Comparison of ENCODE assay signal across 19 cellular contexts in genomic region chr20:37764333-37764935, GRCh38.
DNase-seq lines count a peak whose midpoint lies in the region; ATAC-seq and TF ChIP-seq lines count a peak whose summit lies in the region.
"Had no signal": no experiment of that assay in that cellular context is flagged by ENCODE, and none has a peak within 500 bp of the region (broad histone marks: within the 10 kb centered on the region; RNA-seq: fewer than 3 reads in every experiment).

No MANE protein-coding gene starts in this region.

- H3K27ac ChIP-seq in GM23248 (no peak overlapping the region), RWPE1 (no peak overlapping the region), epithelial cell of prostate (peak overlapping the region; percentile 82), smooth muscle cell (ENCODE audit: low read depth) (peak overlapping the region; percentile 37)
- no peak overlapping the region for H3K27ac ChIP-seq in CD8-positive, alpha-beta T cell (ENCODE audit: low read depth, low read length)
- H3K27ac ChIP-seq: PC-9 had no signal

- TF ChIP-seq CTCF in RWPE1 (conservative IDR thresholded peaks at IDR 0.05; ENCODE audit: low read depth), result no peak
- no peak for TF ChIP-seq CTCF in smooth muscle cell (IDR thresholded peaks at IDR 0.05; ENCODE audit: borderline replicate concordance, insufficient read depth, poor library complexity, severe bottlenecking)
- no peak for TF ChIP-seq CTCF in CD8-positive, alpha-beta T cell (IDR thresholded peaks at IDR 0.05)

- H3K4me2 ChIP-seq in GM23248 (ENCODE audit: unreplicated experiment), result no peak overlapping the region
- no peak overlapping the region for H3K4me2 ChIP-seq in smooth muscle cell
- H3K4me2 ChIP-seq: PC-9 had no signal

- no peak for ATAC-seq in HG03378 (IDR thresholded peaks at IDR 0.05; ENCODE audit: unreplicated experiment)
- ATAC-seq in CD8-positive, alpha-beta T cell, result no peak
- ATAC-seq: GM12878, HCT116, T-cell had no signal

- H3K4me3 ChIP-seq in GM23248, result no peak overlapping the region
- no peak overlapping the region for H3K4me3 ChIP-seq in smooth muscle cell
- H3K4me3 ChIP-seq in CD8-positive, alpha-beta T cell (ENCODE audit: low read depth, low read length), result no peak overlapping the region
- H3K4me3 ChIP-seq: GM12878, PC-9 had no signal

- peaks cover 79% of the 10 kb centered on the region for H3K36me3 Mint-ChIP-seq in CD8-positive, alpha-beta T cell

- H3K9me3 ChIP-seq in GM23248 (ENCODE audit: low read depth) (no peaks in the 10 kb centered on the region), smooth muscle cell (replicated peaks; ENCODE audit: low read depth) (no peaks in the 10 kb centered on the region)
- H3K9me3 ChIP-seq in CD8-positive, alpha-beta T cell (ENCODE audit: low read length), result no peaks in the 10 kb centered on the region

- intact Hi-C loops in CD8-positive, alpha-beta T cell (cut with DNase I, micrococcal nuclease), result no loop called here

- no peaks in the 10 kb centered on the region for H3K9me2 ChIP-seq in GM23248 (ENCODE audit: insufficient read depth)

- no peaks in the 10 kb centered on the region for H3K27me3 Mint-ChIP-seq in CD8-positive, alpha-beta T cell (ENCODE audit: low read depth)
- H3K27me3 Mint-ChIP-seq: B cell, T-cell had no signal

- H3K27me3 ChIP-seq in GM23248 (replicated peaks; ENCODE audit: insufficient read depth) (no peaks in the 10 kb centered on the region), smooth muscle cell (ENCODE audit: low read depth) (no peaks in the 10 kb centered on the region)
- no peaks in the 10 kb centered on the region for H3K27me3 ChIP-seq in CD8-positive, alpha-beta T cell (ENCODE audit: insufficient read depth, low read length)

- no peaks in the 10 kb centered on the region for H4K20me1 ChIP-seq in GM23248 (ENCODE audit: insufficient read depth)
- peaks cover 21% of the 10 kb centered on the region for H4K20me1 ChIP-seq in smooth muscle cell (ENCODE audit: low read depth)

- H3K27ac Mint-ChIP-seq in CD8-positive, alpha-beta T cell, result no peak overlapping the region
- H3K27ac Mint-ChIP-seq: B cell, T-cell had no signal

- no peaks in the 10 kb centered on the region for H3K4me1 ChIP-seq in GM23248 (ENCODE audit: insufficient read depth)
- peaks cover 5% of the 10 kb centered on the region for H3K4me1 ChIP-seq in smooth muscle cell (ENCODE audit: low read depth)
- no peaks in the 10 kb centered on the region for H3K4me1 ChIP-seq in CD8-positive, alpha-beta T cell (ENCODE audit: insufficient read depth, low read length)

- CTCF ChIA-PET in RWPE1 (lab: Yijun Ruan, JAX), result interaction anchor here (0.6 kb wide), 1 partner anchor 210 kb away, joined by 3 read pairs; no protein-coding TSS in a partner anchor
- CTCF ChIA-PET in CD8-positive, alpha-beta T cell (lab: Charles Lee), result no interaction called here

- H3K79me2 ChIP-seq in GM23248 (ENCODE audit: insufficient read depth) (no peaks in the 10 kb centered on the region), smooth muscle cell (ENCODE audit: low read depth) (no peaks in the 10 kb centered on the region)

- WGBS in GM23248 (ENCODE audit: low coverage in 1 of 2, low lambda C conversion rate in 2 of 2, missing lambda C conversion rate in 2 of 2), 2 experiments, result 96 to 97% methylated on average over 4 of the region's 4 CpGs
- 70% methylated on average over 4 of the region's 4 CpGs for WGBS in smooth muscle cell (ENCODE audit: low lambda C conversion rate)

- no peak overlapping the region for H3K4me3 Mint-ChIP-seq in CD8-positive, alpha-beta T cell
- H3K4me3 Mint-ChIP-seq: B cell, T-cell had no signal

- no peaks in the 10 kb centered on the region; the same call in 1 of the 2 replicates for H3K36me3 ChIP-seq in GM23248 (ENCODE audit: low read depth)
- no peaks in the 10 kb centered on the region for H3K36me3 ChIP-seq in smooth muscle cell (ENCODE audit: low read depth)
- peaks cover 12% of the 10 kb centered on the region for H3K36me3 ChIP-seq in CD8-positive, alpha-beta T cell (ENCODE audit: insufficient read depth, low read length)

- POLR2A ChIA-PET in RWPE1 (lab: Yijun Ruan, JAX; ENCODE audit: low non-redundant PET), result interaction anchor here (0.5 to 0.7 kb wide), 2 partner anchors 39 to 43 kb away, joined by 3 to 4 read pairs; no protein-coding TSS in a partner anchor
- POLR2A ChIA-PET in CD8-positive, alpha-beta T cell (lab: Charles Lee), result no interaction called here

- H3K4me1 Mint-ChIP-seq in CD8-positive, alpha-beta T cell (ENCODE audit: low read depth), result no peaks in the 10 kb centered on the region
- H3K4me1 Mint-ChIP-seq: B cell, T-cell had no signal

- in situ Hi-C loops in GM23248 (cut with MboI), result no loop called here

- H2AFZ ChIP-seq in GM23248, result no peak overlapping the region
- no peak overlapping the region for H2AFZ ChIP-seq in smooth muscle cell (ENCODE audit: low read depth)
- H2AFZ ChIP-seq: PC-9 had no signal

- H3K9me3 Mint-ChIP-seq in CD8-positive, alpha-beta T cell, result no peaks in the 10 kb centered on the region
- H3K9me3 Mint-ChIP-seq: T-cell had no signal

- H3K9ac ChIP-seq in GM23248, result no peak overlapping the region
- no peak overlapping the region for H3K9ac ChIP-seq in smooth muscle cell (ENCODE audit: low read depth)

- H3F3A ChIP-seq in GM23248 (ENCODE audit: insufficient read depth) (no peaks in the 10 kb centered on the region), smooth muscle cell (ENCODE audit: low read depth) (no peaks in the 10 kb centered on the region)

- DNase-seq in GM23248 (peak; percentile 25), RWPE1 (ENCODE audit: low spot score) (peak; percentile 77), epithelial cell of prostate (ENCODE audit: low read depth, low spot score) (peak; percentile 88), smooth muscle cell (lab: John Stamatoyannopoulos, UW; ENCODE audit: unreplicated experiment) (no peak), NCI-H1694 (lab: John Stamatoyannopoulos, UW) (no peak)
- no peak for DNase-seq in CD8-positive, alpha-beta T cell
- DNase-seq: Kasumi-1; NCI-H1105 treated with DMSO at 0.1 percent for 48 hours; NCI-H2029 treated with DMSO at 0.1 percent for 48 hours; NCI-H446 treated with DMSO at 0.1 percent for 48 hours; NCI-H526; NCI-H82; NK-92 treated with Interleukin-12 subunit alpha and Interleukin-12 subunit beta, amount 100 ng/mL, for 24 hours; PC-9; T-cell had no signal

Comparison
In these comparisons a context has a peak if more than half of its experiments do, and no peak if none do; other contexts are left out.
1. DNase-seq: peak in GM23248 (single experiment), RWPE1 (single experiment) and epithelial cell of prostate (single experiment); none in smooth muscle cell (single experiment), NCI-H1694 (single experiment) and CD8-positive, alpha-beta T cell (0 of 7).
2. H3K27ac ChIP-seq: peak in epithelial cell of prostate (single experiment) and smooth muscle cell (single experiment); none in GM23248 (single experiment), RWPE1 (single experiment) and CD8-positive, alpha-beta T cell (single experiment).